In genomic region chr18:30406728-30407127, GRCh38 we compare ENCODE assay signal across 14 cellular contexts.
"Had no signal": no experiment of that assay in that cellular context is flagged by ENCODE, and none has a peak within 500 bp of the region (broad histone marks: within the 10 kb centered on the region; RNA-seq: fewer than 3 reads in every experiment).

No MANE protein-coding gene starts in this region.

- H3K9me3 ChIP-seq: upper lobe of right lung had no signal

- H3K36me3 ChIP-seq: upper lobe of right lung had no signal

- H3K27ac ChIP-seq: coronary artery, epithelial cell of prostate, upper lobe of right lung, VCaP had no signal

- H3K4me3 ChIP-seq: coronary artery, upper lobe of right lung had no signal

- DNase-seq: activated CD8-positive, alpha-beta memory T cell treated with anti-CD3 and anti-CD28 coated beads, Interleukin-2, amount 50 U/mL, for 4 hours; activated CD8-positive, alpha-beta T cell treated with anti-CD3 and anti-CD28 coated beads for 36 hours; activated naive CD8-positive, alpha-beta T cell treated with anti-CD3 and anti-CD28 coated beads, Interleukin-2, amount 10 ng/mL, durations not matched to agents 7 days and 5 days; activated T-cell treated with anti-CD3 and anti-CD28 coated beads, Interleukin-2, amount 50 U/mL, for 72 hours; aorta; effector CD8-positive, alpha-beta T cell; left ventricle myocardium superior; stimulated activated CD4-positive, alpha-beta T cell treated with anti-CD3 and anti-CD28 coated beads, Interleukin-2, amount 100 ng/mL, for 24 hours; stimulated activated naive CD4-positive, alpha-beta T cell treated with Interleukin-2 at 50 U/mL for 16 hours; T1000; upper lobe of right lung had no signal

- H3K4me1 ChIP-seq: upper lobe of right lung had no signal

- H3K27me3 ChIP-seq: upper lobe of right lung had no signal
